2 cellular contexts compared by ENCODE assay signal in the genomic region with DNA sequence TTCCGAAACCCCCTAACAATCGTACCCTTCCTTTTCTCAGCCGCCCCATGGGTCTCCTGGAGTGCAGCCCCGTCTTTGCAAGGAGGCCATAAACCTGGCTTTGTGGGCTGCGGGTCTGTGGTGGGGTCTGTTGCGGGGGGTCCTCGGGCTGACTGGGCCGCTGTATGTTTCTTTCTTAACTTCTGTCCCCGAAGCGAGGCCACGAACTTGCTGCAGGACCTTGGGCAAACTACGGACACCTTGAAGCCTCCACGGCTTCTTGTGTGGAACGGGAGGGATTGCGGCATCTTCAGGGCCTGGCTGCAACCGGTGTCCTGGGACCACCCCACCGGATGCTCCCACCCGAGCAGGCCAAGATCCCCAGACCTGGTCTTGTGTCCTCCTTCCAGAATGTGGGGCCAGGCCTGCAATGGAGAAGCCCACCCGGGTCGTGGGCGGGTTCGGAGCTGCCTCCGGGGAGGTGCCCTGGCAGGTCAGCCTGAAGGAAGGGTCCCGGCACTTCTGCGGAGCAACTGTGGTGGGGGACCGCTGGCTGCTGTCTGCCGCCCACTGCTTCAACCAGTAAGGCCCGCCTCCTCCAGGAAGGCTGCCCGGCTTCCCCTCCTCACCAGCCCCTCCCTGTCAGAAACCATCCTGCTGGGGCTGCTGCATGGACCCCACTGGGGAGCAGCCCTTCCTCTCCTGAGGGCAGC.
TF ChIP-seq lines count a peak whose summit lies in the region.

No MANE protein-coding gene starts in this region.

TF ChIP-seq in HEK293, 187 proteins besides CTCF, POLR2A, EP300 and RAD21 (continued from another document):
- TF ChIP-seq SP2 (tag by site-specific recombination; IDR thresholded peaks at IDR 0.05) (0 out of 2 replicates have a peak, but pooled peaks have one; percentile 23), GFI1B (tag by site-specific recombination; IDR thresholded peaks at IDR 0.05) (no peak), ZFHX2 (tag by site-specific recombination; conservative IDR thresholded peaks at IDR 0.05) (0 out of 2 replicates have a peak, but pooled peaks have one; percentile 18), ZIC2 (tag by site-specific recombination; IDR thresholded peaks at IDR 0.05) (peak; percentile 56)
TF ChIP-seq in HEK293: peak in this region for 3.

TF ChIP-seq in endothelial cell of umbilical vein, 7 proteins besides CTCF, POLR2A, EP300 and RAD21 (continued from another document):
- no peak for TF ChIP-seq FOS (IDR thresholded peaks at IDR 0.05; ENCODE audit: borderline replicate concordance, insufficient read depth, low read length)
- no peak for TF ChIP-seq MYC (IDR thresholded peaks at IDR 0.05; ENCODE audit: low read depth, low read length)
- TF ChIP-seq JUN (IDR thresholded peaks at IDR 0.05; ENCODE audit: borderline replicate concordance, insufficient read depth, insufficient read length, low read depth) = no peak
- no peak for TF ChIP-seq EZH2 (IDR thresholded peaks at IDR 0.05; ENCODE audit: borderline replicate concordance, low read depth, low read length, severe bottlenecking)
- TF ChIP-seq POLR2AphosphoS5 (IDR thresholded peaks at IDR 0.05; ENCODE audit: insufficient read depth, low read depth, low read length) = no peak
- TF ChIP-seq, protein P1, sequence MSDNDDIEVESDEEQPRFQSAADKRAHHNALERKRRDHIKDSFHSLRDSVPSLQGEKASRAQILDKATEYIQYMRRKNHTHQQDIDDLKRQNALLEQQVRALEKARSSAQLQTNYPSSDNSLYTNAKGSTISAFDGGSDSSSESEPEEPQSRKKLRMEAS (IDR thresholded peaks at IDR 0.05; ENCODE audit: insufficient read depth, insufficient read length) = no peak
